ENCODE assay signal across 21 cellular contexts in genomic region chr2:28975671-28976070, GRCh38. TPM values are rescaled to one million over a fixed set of nuclear protein-coding genes. Genes with fewer than 3 reads are reported as not detected.
"Had no signal": no experiment of that assay in that cellular context is flagged by ENCODE, and none has a peak within 500 bp of the region (broad histone marks: within the 10 kb centered on the region; RNA-seq: fewer than 3 reads in every experiment).

No MANE protein-coding gene starts in this region.

- H3K4me1 ChIP-seq: adrenal gland, psoas muscle had no signal

- DNase-seq: activated CD4-positive, alpha-beta T cell treated with anti-CD3 and anti-CD28 coated beads for 1 hour; activated CD4-positive, alpha-beta T cell treated with anti-CD3 and anti-CD28 coated beads, Interleukin-2, amount 50 U/mL, for 1 hour; activated CD8-positive, alpha-beta memory T cell treated with anti-CD3 and anti-CD28 coated beads, Interleukin-2, amount 50 U/mL, for 4 hours; activated T-cell treated with anti-CD3 and anti-CD28 coated beads, Interleukin-2, amount 50 U/mL, for 24 hours; adrenal gland; cerebellar nuclear complex; effector CD4-positive, alpha-beta T cell; erythroblast; hippocampal formation; left ventricle myocardium superior; mammary epithelial cell; midbrain; natural killer cell; ovary; psoas muscle; stimulated activated CD4-positive, alpha-beta T cell treated with anti-CD3 and anti-CD28 coated beads, Interleukin-4, amount 100 ng/mL, for 4 hours; stimulated activated naive CD8-positive, alpha-beta T cell treated with anti-CD3 and anti-CD28 coated beads, Interleukin-15, Interleukin-2, amounts not matched to agents 100 U/mL and 50 U/mL, for 24 hours had no signal

- H3K4me3 ChIP-seq: adrenal gland, ovary, psoas muscle, right atrium auricular region had no signal

- H3K27me3 ChIP-seq: adrenal gland, ovary, right atrium auricular region had no signal

- ATAC-seq: activated naive CD4-positive, alpha-beta T cell treated with anti-CD3 and anti-CD28 coated beads, Interleukin-2, amount 50 U/mL, for 72 hours; activated T-helper 17 cell treated with anti-CD3 and anti-CD28 coated beads, Interleukin-2, amount 50 U/mL, for 72 hours; natural killer cell; stimulated activated naive CD8-positive, alpha-beta T cell treated with anti-CD3 and anti-CD28 coated beads, Interleukin-15, Interleukin-2, amounts not matched to agents 100 U/mL and 50 U/mL, for 24 hours had no signal

- H3K27ac ChIP-seq: adrenal gland, ovary, psoas muscle had no signal

- H3K36me3 ChIP-seq: adrenal gland, ovary, right atrium auricular region had no signal

- H3K9me3 ChIP-seq: adrenal gland, ovary, psoas muscle, right atrium auricular region had no signal

RNA-seq across cellular contexts. Expression of gene TOGARAM2, which starts 5.4 kb away (rescaled TPM):
- total RNA-seq: bronchial epithelial cell, mammary epithelial cell had no signal
